1 cellular context compared by ENCODE assay signal in the genomic region with DNA sequence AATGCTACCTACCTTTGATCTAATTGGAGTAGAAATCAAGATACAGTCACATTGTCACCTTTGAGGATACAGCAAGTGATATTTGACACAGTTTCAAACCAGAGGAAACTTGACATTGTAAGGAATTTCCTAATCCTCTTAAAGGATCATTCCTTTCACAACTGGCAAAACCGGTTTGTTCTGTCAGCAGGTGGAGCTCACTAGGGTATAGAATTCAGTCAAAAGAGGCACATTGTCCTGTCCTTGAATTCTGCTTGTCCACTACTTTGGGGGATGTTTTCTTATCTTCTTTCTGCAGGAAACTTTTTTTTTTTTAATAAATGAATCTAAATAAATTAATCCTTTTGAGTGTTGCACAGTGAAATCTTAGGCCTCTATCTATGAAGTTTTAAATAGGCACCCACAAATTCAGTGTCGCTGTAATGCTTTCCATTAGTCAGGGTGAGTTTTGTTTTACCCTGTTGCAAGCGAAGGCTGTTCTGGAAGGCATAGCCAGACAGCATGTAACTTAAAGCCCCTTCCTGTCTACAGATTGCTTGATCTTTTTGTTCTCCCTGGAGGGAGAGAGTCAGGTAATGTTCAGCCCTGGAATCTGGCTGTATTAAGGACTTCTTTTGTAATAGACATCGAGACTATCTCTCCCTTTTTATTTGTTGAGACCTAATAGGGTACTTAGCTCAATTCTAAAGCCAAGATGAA.
A peak's percentile ranks its signal among the peaks of the same experiment; 100 is the strongest.
TF ChIP-seq lines count a peak whose summit lies in the region.

No MANE protein-coding gene starts in this region.

TF ChIP-seq in H1, 55 proteins besides CTCF, POLR2A, EP300 and RAD21:
- TF ChIP-seq RNF2 (IDR thresholded peaks at IDR 0.05; ENCODE audit: borderline replicate concordance, low read depth, low read length, missing control alignments, poor library complexity, severe bottlenecking) (no peak), SP4 (IDR thresholded peaks at IDR 0.05; ENCODE audit: low read length) (no peak), ZNF274 (IDR thresholded peaks at IDR 0.05; ENCODE audit: borderline replicate concordance, extremely low read depth, low read length) (no peak), E2F6 (IDR thresholded peaks at IDR 0.05) (no peak), CHD1 (IDR thresholded peaks at IDR 0.05; ENCODE audit: low read depth, low read length) (no peak), SAP30 (IDR thresholded peaks at IDR 0.05; ENCODE audit: insufficient read depth, insufficient replicate concordance, low read length) (no peak), ASH2L (IDR thresholded peaks at IDR 0.05; ENCODE audit: low read length) (peak; percentile 90), SRF (IDR thresholded peaks at IDR 0.05; ENCODE audit: low read depth, low read length) (no peak), POU5F1 (IDR thresholded peaks at IDR 0.05; ENCODE audit: low read depth, low read length) (no peak), GABPA (IDR thresholded peaks at IDR 0.05; ENCODE audit: borderline replicate concordance, insufficient read depth, low read length) (no peak), SIX5 (IDR thresholded peaks at IDR 0.05; ENCODE audit: low read depth, low read length) (no peak), HDAC6 (IDR thresholded peaks at IDR 0.05; ENCODE audit: low read depth, low read length) (no peak), SP1 (IDR thresholded peaks at IDR 0.05; ENCODE audit: low read depth, low read length) (peak; percentile 93), CHD2 (IDR thresholded peaks at IDR 0.05; ENCODE audit: low read length) (0 out of 2 replicates have a peak, but pooled peaks have one; percentile 33), NRF1 (IDR thresholded peaks at IDR 0.05; ENCODE audit: low read depth, low read length) (no peak), JUND (IDR thresholded peaks at IDR 0.05; ENCODE audit: low read length) (no peak; the same call in 1 of the 2 replicates), BACH1 (IDR thresholded peaks at IDR 0.05; ENCODE audit: low read length) (no peak), KDM5A (IDR thresholded peaks at IDR 0.05; ENCODE audit: low read length) (no peak), TAF7 (optimal IDR thresholded peaks at IDR 0.05; ENCODE audit: borderline replicate concordance, low read depth, low read length) (no peak), ATF2 (IDR thresholded peaks at IDR 0.05; ENCODE audit: low read length) (peak; percentile 88), YY1 (IDR thresholded peaks at IDR 0.05; ENCODE audit: low read depth, low read length) (0 out of 2 replicates have a peak, but pooled peaks have one; percentile 31), KDM4A (IDR thresholded peaks at IDR 0.05; ENCODE audit: low read depth, low read length, severe bottlenecking) (no peak), CEBPB (IDR thresholded peaks at IDR 0.05; ENCODE audit: low read depth, low read length) (peak; percentile 67), MAFK (IDR thresholded peaks at IDR 0.05; ENCODE audit: low read depth, low read length) (no peak), SIRT6 (IDR thresholded peaks at IDR 0.05; ENCODE audit: low read length) (no peak), TBP (IDR thresholded peaks at IDR 0.05; ENCODE audit: low read depth, low read length) (no peak), JUN (IDR thresholded peaks at IDR 0.05; ENCODE audit: low read depth, low read length) (no peak), NANOG (IDR thresholded peaks at IDR 0.05; ENCODE audit: insufficient read depth, low read depth, low read length, poor library complexity, severe bottlenecking) (no peak), EGR1 (IDR thresholded peaks at IDR 0.05; ENCODE audit: borderline replicate concordance, low read depth, low read length) (no peak), CBX5 (IDR thresholded peaks at IDR 0.05; ENCODE audit: low read depth, low read length) (no peak), SUZ12 (IDR thresholded peaks at IDR 0.05; ENCODE audit: low read length) (no peak), FOSL1 (IDR thresholded peaks at IDR 0.05; ENCODE audit: insufficient read depth, low read depth, low read length) (no peak), TEAD4 (IDR thresholded peaks at IDR 0.05; ENCODE audit: low read depth, low read length) (peak; percentile 86; the same call in 1 of the 2 replicates), HDAC2 (IDR thresholded peaks at IDR 0.05; ENCODE audit: borderline replicate concordance in 1 of 2, low read depth in 2 of 2, low read length in 2 of 2) (0 out of 4 replicates have a peak, but pooled peaks of 1 of the 2 experiments have one; percentile 49), KDM1A (IDR thresholded peaks at IDR 0.05; ENCODE audit: borderline replicate concordance, low read length) (no peak), BRCA1 (IDR thresholded peaks at IDR 0.05; ENCODE audit: low read depth, low read length) (no peak), RFX5 (IDR thresholded peaks at IDR 0.05; ENCODE audit: borderline replicate concordance, low read depth, low read length) (no peak), CTBP2 (IDR thresholded peaks at IDR 0.05; ENCODE audit: borderline replicate concordance, insufficient read depth, insufficient read length, low read length) (no peak), BCL11A (IDR thresholded peaks at IDR 0.05; ENCODE audit: low read depth in 2 of 2, low read length in 2 of 2) (peak; percentile 75 to 89), CREB1 (IDR thresholded peaks at IDR 0.05) (no peak), SP2 (IDR thresholded peaks at IDR 0.05; ENCODE audit: low read length) (no peak), SIN3A (conservative IDR thresholded peaks at IDR 0.05 in 1 of 2, IDR thresholded peaks at IDR 0.05 in 1 of 2; ENCODE audit: low read depth in 1 of 2, low read length in 2 of 2) (peak; percentile 35 to 55; a peak in 1 of 4 replicates), PHF8 (conservative IDR thresholded peaks at IDR 0.05; ENCODE audit: low read depth, low read length) (no peak), CBX8 (IDR thresholded peaks at IDR 0.05; ENCODE audit: borderline replicate concordance, low read depth, low read length) (no peak), RBBP5 (IDR thresholded peaks at IDR 0.05; ENCODE audit: borderline replicate concordance, low read depth, low read length) (peak; percentile 69; the same call in 1 of the 2 replicates), TAF1 (IDR thresholded peaks at IDR 0.05; ENCODE audit: low read depth, low read length) (0 out of 2 replicates have a peak, but pooled peaks have one; percentile 19), POLR2AphosphoS5 (IDR thresholded peaks at IDR 0.05; ENCODE audit: low read depth, low read length) (no peak), GTF2F1 (IDR thresholded peaks at IDR 0.05; ENCODE audit: borderline replicate concordance, low read depth, low read length) (no peak), EZH2 (IDR thresholded peaks at IDR 0.05; ENCODE audit: low read depth, low read length, severe bottlenecking) (no peak), RXRA (IDR thresholded peaks at IDR 0.05; ENCODE audit: insufficient read depth, low read depth, low read length) (no peak), TCF12 (IDR thresholded peaks at IDR 0.05; ENCODE audit: low read depth, low read length) (peak; percentile 88)
- TF ChIP-seq, protein P1, sequence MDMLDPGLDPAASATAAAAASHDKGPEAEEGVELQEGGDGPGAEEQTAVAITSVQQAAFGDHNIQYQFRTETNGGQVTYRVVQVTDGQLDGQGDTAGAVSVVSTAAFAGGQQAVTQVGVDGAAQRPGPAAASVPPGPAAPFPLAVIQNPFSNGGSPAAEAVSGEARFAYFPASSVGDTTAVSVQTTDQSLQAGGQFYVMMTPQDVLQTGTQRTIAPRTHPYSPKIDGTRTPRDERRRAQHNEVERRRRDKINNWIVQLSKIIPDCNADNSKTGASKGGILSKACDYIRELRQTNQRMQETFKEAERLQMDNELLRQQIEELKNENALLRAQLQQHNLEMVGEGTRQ (IDR thresholded peaks at IDR 0.05; ENCODE audit: low read length): no peak
- TF ChIP-seq, protein P2, sequence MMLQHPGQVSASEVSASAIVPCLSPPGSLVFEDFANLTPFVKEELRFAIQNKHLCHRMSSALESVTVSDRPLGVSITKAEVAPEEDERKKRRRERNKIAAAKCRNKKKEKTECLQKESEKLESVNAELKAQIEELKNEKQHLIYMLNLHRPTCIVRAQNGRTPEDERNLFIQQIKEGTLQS (IDR thresholded peaks at IDR 0.05; ENCODE audit: insufficient read depth, low read depth, low read length): no peak
- TF ChIP-seq, protein P3, sequence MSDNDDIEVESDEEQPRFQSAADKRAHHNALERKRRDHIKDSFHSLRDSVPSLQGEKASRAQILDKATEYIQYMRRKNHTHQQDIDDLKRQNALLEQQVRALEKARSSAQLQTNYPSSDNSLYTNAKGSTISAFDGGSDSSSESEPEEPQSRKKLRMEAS (IDR thresholded peaks at IDR 0.05): peak; percentile 49
- TF ChIP-seq, protein P4, sequence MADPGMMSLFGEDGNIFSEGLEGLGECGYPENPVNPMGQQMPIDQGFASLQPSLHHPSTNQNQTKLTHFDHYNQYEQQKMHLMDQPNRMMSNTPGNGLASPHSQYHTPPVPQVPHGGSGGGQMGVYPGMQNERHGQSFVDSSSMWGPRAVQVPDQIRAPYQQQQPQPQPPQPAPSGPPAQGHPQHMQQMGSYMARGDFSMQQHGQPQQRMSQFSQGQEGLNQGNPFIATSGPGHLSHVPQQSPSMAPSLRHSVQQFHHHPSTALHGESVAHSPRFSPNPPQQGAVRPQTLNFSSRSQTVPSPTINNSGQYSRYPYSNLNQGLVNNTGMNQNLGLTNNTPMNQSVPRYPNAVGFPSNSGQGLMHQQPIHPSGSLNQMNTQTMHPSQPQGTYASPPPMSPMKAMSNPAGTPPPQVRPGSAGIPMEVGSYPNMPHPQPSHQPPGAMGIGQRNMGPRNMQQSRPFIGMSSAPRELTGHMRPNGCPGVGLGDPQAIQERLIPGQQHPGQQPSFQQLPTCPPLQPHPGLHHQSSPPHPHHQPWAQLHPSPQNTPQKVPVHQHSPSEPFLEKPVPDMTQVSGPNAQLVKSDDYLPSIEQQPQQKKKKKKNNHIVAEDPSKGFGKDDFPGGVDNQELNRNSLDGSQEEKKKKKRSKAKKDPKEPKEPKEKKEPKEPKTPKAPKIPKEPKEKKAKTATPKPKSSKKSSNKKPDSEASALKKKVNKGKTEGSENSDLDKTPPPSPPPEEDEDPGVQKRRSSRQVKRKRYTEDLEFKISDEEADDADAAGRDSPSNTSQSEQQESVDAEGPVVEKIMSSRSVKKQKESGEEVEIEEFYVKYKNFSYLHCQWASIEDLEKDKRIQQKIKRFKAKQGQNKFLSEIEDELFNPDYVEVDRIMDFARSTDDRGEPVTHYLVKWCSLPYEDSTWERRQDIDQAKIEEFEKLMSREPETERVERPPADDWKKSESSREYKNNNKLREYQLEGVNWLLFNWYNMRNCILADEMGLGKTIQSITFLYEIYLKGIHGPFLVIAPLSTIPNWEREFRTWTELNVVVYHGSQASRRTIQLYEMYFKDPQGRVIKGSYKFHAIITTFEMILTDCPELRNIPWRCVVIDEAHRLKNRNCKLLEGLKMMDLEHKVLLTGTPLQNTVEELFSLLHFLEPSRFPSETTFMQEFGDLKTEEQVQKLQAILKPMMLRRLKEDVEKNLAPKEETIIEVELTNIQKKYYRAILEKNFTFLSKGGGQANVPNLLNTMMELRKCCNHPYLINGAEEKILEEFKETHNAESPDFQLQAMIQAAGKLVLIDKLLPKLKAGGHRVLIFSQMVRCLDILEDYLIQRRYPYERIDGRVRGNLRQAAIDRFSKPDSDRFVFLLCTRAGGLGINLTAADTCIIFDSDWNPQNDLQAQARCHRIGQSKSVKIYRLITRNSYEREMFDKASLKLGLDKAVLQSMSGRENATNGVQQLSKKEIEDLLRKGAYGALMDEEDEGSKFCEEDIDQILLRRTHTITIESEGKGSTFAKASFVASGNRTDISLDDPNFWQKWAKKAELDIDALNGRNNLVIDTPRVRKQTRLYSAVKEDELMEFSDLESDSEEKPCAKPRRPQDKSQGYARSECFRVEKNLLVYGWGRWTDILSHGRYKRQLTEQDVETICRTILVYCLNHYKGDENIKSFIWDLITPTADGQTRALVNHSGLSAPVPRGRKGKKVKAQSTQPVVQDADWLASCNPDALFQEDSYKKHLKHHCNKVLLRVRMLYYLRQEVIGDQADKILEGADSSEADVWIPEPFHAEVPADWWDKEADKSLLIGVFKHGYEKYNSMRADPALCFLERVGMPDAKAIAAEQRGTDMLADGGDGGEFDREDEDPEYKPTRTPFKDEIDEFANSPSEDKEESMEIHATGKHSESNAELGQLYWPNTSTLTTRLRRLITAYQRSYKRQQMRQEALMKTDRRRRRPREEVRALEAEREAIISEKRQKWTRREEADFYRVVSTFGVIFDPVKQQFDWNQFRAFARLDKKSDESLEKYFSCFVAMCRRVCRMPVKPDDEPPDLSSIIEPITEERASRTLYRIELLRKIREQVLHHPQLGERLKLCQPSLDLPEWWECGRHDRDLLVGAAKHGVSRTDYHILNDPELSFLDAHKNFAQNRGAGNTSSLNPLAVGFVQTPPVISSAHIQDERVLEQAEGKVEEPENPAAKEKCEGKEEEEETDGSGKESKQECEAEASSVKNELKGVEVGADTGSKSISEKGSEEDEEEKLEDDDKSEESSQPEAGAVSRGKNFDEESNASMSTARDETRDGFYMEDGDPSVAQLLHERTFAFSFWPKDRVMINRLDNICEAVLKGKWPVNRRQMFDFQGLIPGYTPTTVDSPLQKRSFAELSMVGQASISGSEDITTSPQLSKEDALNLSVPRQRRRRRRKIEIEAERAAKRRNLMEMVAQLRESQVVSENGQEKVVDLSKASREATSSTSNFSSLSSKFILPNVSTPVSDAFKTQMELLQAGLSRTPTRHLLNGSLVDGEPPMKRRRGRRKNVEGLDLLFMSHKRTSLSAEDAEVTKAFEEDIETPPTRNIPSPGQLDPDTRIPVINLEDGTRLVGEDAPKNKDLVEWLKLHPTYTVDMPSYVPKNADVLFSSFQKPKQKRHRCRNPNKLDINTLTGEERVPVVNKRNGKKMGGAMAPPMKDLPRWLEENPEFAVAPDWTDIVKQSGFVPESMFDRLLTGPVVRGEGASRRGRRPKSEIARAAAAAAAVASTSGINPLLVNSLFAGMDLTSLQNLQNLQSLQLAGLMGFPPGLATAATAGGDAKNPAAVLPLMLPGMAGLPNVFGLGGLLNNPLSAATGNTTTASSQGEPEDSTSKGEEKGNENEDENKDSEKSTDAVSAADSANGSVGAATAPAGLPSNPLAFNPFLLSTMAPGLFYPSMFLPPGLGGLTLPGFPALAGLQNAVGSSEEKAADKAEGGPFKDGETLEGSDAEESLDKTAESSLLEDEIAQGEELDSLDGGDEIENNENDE (IDR thresholded peaks at IDR 0.05; ENCODE audit: insufficient replicate concordance, low read length): peak; percentile 91
